In the genomic region with DNA sequence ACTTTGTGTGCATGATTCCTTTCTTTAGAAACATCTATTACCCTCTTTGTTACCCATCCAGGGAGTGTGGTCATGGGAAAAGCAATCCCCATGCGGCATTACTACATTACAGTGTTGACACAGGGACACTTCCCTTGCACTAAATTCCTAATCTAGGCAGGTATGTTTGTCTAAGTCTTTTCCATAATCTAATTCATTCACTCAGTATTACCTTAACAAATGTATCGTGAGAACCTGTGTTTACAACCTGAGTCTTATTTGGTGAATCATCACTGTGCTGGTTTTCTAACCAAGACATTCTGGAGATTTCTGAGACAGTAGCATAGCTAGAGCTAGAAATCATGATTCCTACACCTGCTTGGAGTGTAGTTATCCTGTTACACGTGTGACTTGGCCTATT, we compare ENCODE assay signal across 25 cellular contexts.
A peak's percentile ranks its signal among the peaks of the same experiment; 100 is the strongest.
DNase-seq lines count a peak whose midpoint lies in the region; ATAC-seq and TF ChIP-seq lines count a peak whose summit lies in the region.
"Had no signal": no experiment of that assay in that cellular context is flagged by ENCODE, and none has a peak within 500 bp of the region (broad histone marks: within the 10 kb centered on the region; RNA-seq: fewer than 3 reads in every experiment).

No MANE protein-coding gene starts in this region.

- ATAC-seq in left ventricle myocardium superior: no peak
- ATAC-seq: GM23338, lower lobe of right lung, pancreas, right cardiac atrium had no signal

- H3K36me3 Mint-ChIP-seq in Calu3 (ENCODE audit: insufficient read depth, unreplicated experiment): no peaks in the 10 kb centered on the region
- peaks cover under 1% of the 10 kb centered on the region for H3K36me3 Mint-ChIP-seq in neural progenitor cell

- no peaks in the 10 kb centered on the region for H3F3A ChIP-seq in Loucy (ENCODE audit: low read depth)
- H3F3A ChIP-seq in neural progenitor cell (ENCODE audit: low read depth): no peaks in the 10 kb centered on the region

- H3K4me1 ChIP-seq in Loucy (ENCODE audit: insufficient read depth, low read length, poor library complexity, severe bottlenecking) (peaks cover 7% of the 10 kb centered on the region), neural progenitor cell (no peaks in the 10 kb centered on the region), vagina (no peaks in the 10 kb centered on the region)
- H3K4me1 ChIP-seq: lower lobe of right lung, pancreas had no signal

- H3K4me3 ChIP-seq in Loucy (ENCODE audit: low read length, poor library complexity, severe bottlenecking): no peak overlapping the region
- no peak overlapping the region for H3K4me3 ChIP-seq in epithelial cell of esophagus (ENCODE audit: low read length)
- no peak overlapping the region for H3K4me3 ChIP-seq in neural progenitor cell
- no peak overlapping the region for H3K4me3 ChIP-seq in vagina
- H3K4me3 ChIP-seq: BLaER1 treated with 17β-estradiol and CSF1 and Interleukin-3, amounts not matched to agents 10 nM and 100 nM; GM23338; lower lobe of right lung; MG63; pancreas; transverse colon had no signal

- H3K27ac Mint-ChIP-seq in Calu3 (ENCODE audit: unreplicated experiment): peak overlapping the region; percentile 82
- H3K27ac Mint-ChIP-seq in neural progenitor cell: no peak overlapping the region
- H3K27ac Mint-ChIP-seq: GM23338; nephron progenitor cell; T-helper 2 cell treated with Interferon-gamma antibody and Interleukin-4, amounts not matched to agents 5 μg/mL and 100 μg/mL, for 36 hours had no signal

- H3K9me2 ChIP-seq in Loucy (replicated peaks; ENCODE audit: low read depth, low read length): no peaks in the 10 kb centered on the region

- no peak for TF ChIP-seq POLR2A in vagina (IDR thresholded peaks at IDR 0.05)

- H3K27me3 ChIP-seq in Loucy (ENCODE audit: insufficient read depth, low read length, poor library complexity, severe bottlenecking) (no peaks in the 10 kb centered on the region), neural progenitor cell (no peaks in the 10 kb centered on the region), vagina (no peaks in the 10 kb centered on the region)
- H3K27me3 ChIP-seq: BLaER1 treated with 17β-estradiol and CSF1 and Interleukin-3, amounts not matched to agents 10 nM and 100 nM; MG63; pancreas; transverse colon had no signal

- H3K9ac ChIP-seq in Loucy (ENCODE audit: low read depth, low read length, poor library complexity, severe bottlenecking) (no peak overlapping the region), neural progenitor cell (no peak overlapping the region)
- H3K9ac ChIP-seq: BLaER1 treated with 17β-estradiol and CSF1 and Interleukin-3, amounts not matched to agents 10 nM and 100 nM had no signal

- H4K20me1 ChIP-seq in Loucy (ENCODE audit: insufficient read depth, low read length, poor library complexity, severe bottlenecking) (no peaks in the 10 kb centered on the region), neural progenitor cell (ENCODE audit: low read depth) (no peaks in the 10 kb centered on the region)
- H4K20me1 ChIP-seq: BLaER1 treated with 17β-estradiol and CSF1 and Interleukin-3, amounts not matched to agents 10 nM and 100 nM had no signal

- H2AFZ ChIP-seq in Loucy (ENCODE audit: low read length): no peak overlapping the region
- H2AFZ ChIP-seq in neural progenitor cell (replicated peaks): peak overlapping the region; percentile 21

- TF ChIP-seq CTCF in Calu3 (IDR thresholded peaks at IDR 0.05; ENCODE audit: unreplicated experiment) (no peak), Loucy (conservative IDR thresholded peaks at IDR 0.05; ENCODE audit: low read length) (no peak), epithelial cell of esophagus (IDR thresholded peaks at IDR 0.05; ENCODE audit: insufficient read depth, low read depth, low read length, missing control alignments) (no peak), neural progenitor cell (IDR thresholded peaks at IDR 0.05) (no peak), vagina (IDR thresholded peaks at IDR 0.05) (no peak)

- H3K36me3 ChIP-seq in Loucy (ENCODE audit: insufficient read depth, low read length): no peaks in the 10 kb centered on the region
- no peaks in the 10 kb centered on the region for H3K36me3 ChIP-seq in neural progenitor cell
- H3K36me3 ChIP-seq in vagina: no peaks in the 10 kb centered on the region
- H3K36me3 ChIP-seq: BLaER1 treated with 17β-estradiol and CSF1 and Interleukin-3, amounts not matched to agents 10 nM and 100 nM; lower lobe of right lung; MG63; pancreas; transverse colon had no signal

- peak overlapping the region; percentile 13 for H3K4me3 Mint-ChIP-seq in Calu3 (ENCODE audit: low read depth, unreplicated experiment)
- no peak overlapping the region for H3K4me3 Mint-ChIP-seq in neural progenitor cell
- H3K4me3 Mint-ChIP-seq: central memory CD8-positive, alpha-beta T cell; GM23338; nephron progenitor cell; T-helper 2 cell treated with Interferon-gamma antibody and Interleukin-4, amounts not matched to agents 5 μg/mL and 100 μg/mL, for 36 hours had no signal

- H3K79me2 ChIP-seq in Loucy (ENCODE audit: insufficient read depth, low read length): no peaks in the 10 kb centered on the region
- H3K79me2 ChIP-seq in neural progenitor cell (ENCODE audit: low read depth): no peaks in the 10 kb centered on the region

- no TSS peak for BruUV-seq in Calu3 (replicated peaks; lab: Mats Ljungman, UMichigan)

- DNase-seq in Calu3 (peak; percentile 28), epithelial cell of esophagus (ENCODE audit: low read depth) (peak; percentile 85), neural progenitor cell (ENCODE audit: low spot score) (no peak), vagina (ENCODE audit: extremely low spot score in 2 of 2) (no peak), left ventricle myocardium superior (no peak), mucosa of gallbladder (ENCODE audit: low spot score) (no peak)
- DNase-seq: activated CD4-positive, alpha-beta T cell treated with anti-CD3 and anti-CD28 coated beads for 4 hours; activated gamma-delta T cell treated with Interleukin-2 at 50 U/mL for 16 hours; activated T-cell treated with anti-CD3 and anti-CD28 coated beads, Interleukin-2, amount 50 U/mL, for 1 hour; lower lobe of right lung; MG63; NCI-H2081 treated with DMSO at 0.1 percent for 48 hours; NCI-H345; NCI-H82; nephron progenitor cell; pancreas; right cardiac atrium; stimulated activated CD4-positive, alpha-beta T cell treated with anti-CD3 and anti-CD28 coated beads, Interleukin-2, amount 100 ng/mL, for 24 hours; transverse colon had no signal

- H3K4me2 ChIP-seq in Loucy (ENCODE audit: low read depth, low read length, poor library complexity, severe bottlenecking) (peak overlapping the region; percentile 5), neural progenitor cell (no peak overlapping the region)
- H3K4me2 ChIP-seq: GM23338 had no signal

- no peaks in the 10 kb centered on the region for H3K9me3 ChIP-seq in Loucy (ENCODE audit: insufficient read depth, low read depth, low read length)
- no peaks in the 10 kb centered on the region for H3K9me3 ChIP-seq in neural progenitor cell (ENCODE audit: low read depth)
- no peaks in the 10 kb centered on the region for H3K9me3 ChIP-seq in vagina
- H3K9me3 ChIP-seq: BLaER1 treated with 17β-estradiol and CSF1 and Interleukin-3, amounts not matched to agents 10 nM and 100 nM; lower lobe of right lung; MG63; pancreas; transverse colon had no signal

- H3K4me1 Mint-ChIP-seq in Calu3 (ENCODE audit: low read depth, unreplicated experiment): peaks cover 38% of the 10 kb centered on the region
- peaks cover 23% of the 10 kb centered on the region for H3K4me1 Mint-ChIP-seq in neural progenitor cell
- H3K4me1 Mint-ChIP-seq: central memory CD8-positive, alpha-beta T cell had no signal

- H3K27me3 Mint-ChIP-seq in Calu3 (ENCODE audit: unreplicated experiment) (no peaks in the 10 kb centered on the region), neural progenitor cell (ENCODE audit: insufficient read depth, low read depth) (no peaks in the 10 kb centered on the region)

- CTCF ChIA-PET in Calu3 (lab: Charles Lee): interaction anchor here (0.6 kb wide), 3 partner anchors 9 to 327 kb away, joined by 3 to 4 read pairs (median 3); partner anchors contain the start of gene BMPR1B

- intact Hi-C loops in Calu3 (cut with micrococcal nuclease; ENCODE audit: unreplicated experiment): no loop called here
- intact Hi-C loops in vagina (cut with DNase I): no loop called here
- intact Hi-C loops in left ventricle myocardium superior (cut with micrococcal nuclease): no loop called here

- H3K27ac ChIP-seq in neural progenitor cell (no peak overlapping the region), vagina (no peak overlapping the region)
- H3K27ac ChIP-seq: BLaER1 treated with 17β-estradiol and CSF1 and Interleukin-3, amounts not matched to agents 10 nM and 100 nM; lower lobe of right lung; pancreas; VCaP had no signal

- H3K9me3 Mint-ChIP-seq in Calu3 (ENCODE audit: low read depth, unreplicated experiment) (no peaks in the 10 kb centered on the region), neural progenitor cell (no peaks in the 10 kb centered on the region)
- H3K9me3 Mint-ChIP-seq: central memory CD8-positive, alpha-beta T cell; GM23338; nephron progenitor cell; T-helper 2 cell treated with Interferon-gamma antibody and Interleukin-4, amounts not matched to agents 5 μg/mL and 100 μg/mL, for 36 hours had no signal

Comparison
In these comparisons a context has a peak if more than half of its experiments do, and no peak if none do; other contexts are left out.
1. DNase-seq: peak in Calu3 (single experiment) and epithelial cell of esophagus (single experiment); none in neural progenitor cell (single experiment), vagina (0 of 2), left ventricle myocardium superior (single experiment) and mucosa of gallbladder (single experiment).